In genomic region chr20:46694484-46694883, GRCh38 we compare ENCODE assay signal across 2 cellular contexts.
A peak's percentile ranks its signal among the peaks of the same experiment; 100 is the strongest.
TF ChIP-seq lines count a peak whose summit lies in the region.

No MANE protein-coding gene starts in this region.

TF ChIP-seq in HCT116, 20 proteins besides CTCF, POLR2A, EP300 and RAD21:
- TF ChIP-seq SP1 (IDR thresholded peaks at IDR 0.05; ENCODE audit: low read depth) (peak; percentile 62), POLR2AphosphoS5 (IDR thresholded peaks at IDR 0.05; ENCODE audit: low read depth, low read length) (peak; percentile 31; the same call in 1 of the 2 replicates), ELF1 (IDR thresholded peaks at IDR 0.05; ENCODE audit: borderline replicate concordance, low read depth) (0 out of 2 replicates have a peak, but pooled peaks have one; percentile 15), EGR1 (IDR thresholded peaks at IDR 0.05; ENCODE audit: low read depth) (no peak)

TF ChIP-seq in endothelial cell of umbilical vein, 7 proteins besides CTCF, POLR2A, EP300 and RAD21:
- TF ChIP-seq EZH2 (IDR thresholded peaks at IDR 0.05; ENCODE audit: borderline replicate concordance, low read depth, low read length, severe bottlenecking) (no peak), JUN (IDR thresholded peaks at IDR 0.05; ENCODE audit: borderline replicate concordance, insufficient read depth, insufficient read length, low read depth) (no peak), MYC (IDR thresholded peaks at IDR 0.05; ENCODE audit: low read depth, low read length) (no peak)
TF ChIP-seq in endothelial cell of umbilical vein: peak in this region for 0.
